13 cellular contexts compared by ENCODE assay signal in the genomic region with DNA sequence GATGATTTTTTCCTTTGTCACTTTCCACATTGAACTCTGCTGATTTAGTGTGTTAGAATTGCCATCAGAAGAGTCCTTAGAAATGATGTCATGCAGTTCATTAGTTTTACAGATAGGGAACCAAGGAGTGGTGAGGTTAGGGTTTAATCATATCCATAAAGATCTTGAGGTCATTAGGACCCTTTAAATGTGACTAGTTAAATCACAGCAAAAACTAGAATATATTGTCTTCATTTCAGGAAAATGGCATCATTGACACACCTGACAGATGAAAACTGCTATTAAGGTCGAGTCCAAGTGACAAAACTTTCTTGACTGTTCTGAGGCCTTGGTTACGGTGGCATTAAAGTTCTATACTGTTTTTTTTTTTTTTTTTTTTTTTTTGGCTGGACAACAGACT. TPM values are rescaled to one million over a fixed set of nuclear protein-coding genes. Genes with fewer than 3 reads are reported as not detected.
DNase-seq lines count a peak whose midpoint lies in the region; ATAC-seq and TF ChIP-seq lines count a peak whose summit lies in the region.
"Had no signal": no experiment of that assay in that cellular context is flagged by ENCODE, and none has a peak within 500 bp of the region (broad histone marks: within the 10 kb centered on the region; RNA-seq: fewer than 3 reads in every experiment).

No MANE protein-coding gene starts in this region.

- no peaks in the 10 kb centered on the region for H3K9me3 Mint-ChIP-seq in activated T-helper 1 cell treated with anti-CD3 and anti-CD28 coated beads, Interleukin-12 subunit alpha, Interleukin-12 subunit beta, Interleukin-2, Interleukin-4 antibody, amounts not matched to agents 30 ng/mL and 10 ng/mL and 1 ng/mL, durations not matched to agents 14 hours and 24 hours and 36 hours
- no peaks in the 10 kb centered on the region for H3K9me3 Mint-ChIP-seq in naive thymus-derived CD4-positive, alpha-beta T cell

- POLR2A ChIA-PET in naive thymus-derived CD4-positive, alpha-beta T cell (lab: Charles Lee): interaction anchor here (1.0 to 2.3 kb wide), 2 partner anchors 13 to 115 kb away, joined by 3 to 9 read pairs; no protein-coding TSS in a partner anchor

- H3K4me3 Mint-ChIP-seq in activated T-helper 1 cell treated with anti-CD3 and anti-CD28 coated beads, Interleukin-12 subunit alpha, Interleukin-12 subunit beta, Interleukin-2, Interleukin-4 antibody, amounts not matched to agents 30 ng/mL and 10 ng/mL and 1 ng/mL, durations not matched to agents 14 hours and 24 hours and 36 hours: no peak overlapping the region
- peak overlapping the region in 8 of 10 donors; percentile 21 to 74 (median 60) for H3K4me3 Mint-ChIP-seq in naive thymus-derived CD4-positive, alpha-beta T cell

- ATAC-seq in left ventricle myocardium superior: no peak
- ATAC-seq in naive thymus-derived CD4-positive, alpha-beta T cell: no peak
- ATAC-seq in upper lobe of right lung: no peak
- ATAC-seq in GM19395 (IDR thresholded peaks at IDR 0.05; ENCODE audit: unreplicated experiment): no peak
- no peak for ATAC-seq in HG03108 (IDR thresholded peaks at IDR 0.05; ENCODE audit: unreplicated experiment)
- ATAC-seq: lower lobe of right lung had no signal

- H3K27me3 ChIP-seq in left ventricle myocardium inferior (ENCODE audit: low read depth) (no peaks in the 10 kb centered on the region), upper lobe of right lung (no peaks in the 10 kb centered on the region), suprapubic skin (no peaks in the 10 kb centered on the region)
- H3K27me3 ChIP-seq in naive thymus-derived CD4-positive, alpha-beta T cell (ENCODE audit: control insufficient read depth in 2 of 2, insufficient read depth in 2 of 2, low read length in 2 of 2): no peaks in the 10 kb centered on the region
- H3K27me3 ChIP-seq: BLaER1 had no signal

- no peak overlapping the region for H3K4me3 ChIP-seq in left ventricle myocardium inferior
- H3K4me3 ChIP-seq in naive thymus-derived CD4-positive, alpha-beta T cell (ENCODE audit: low read length): no peak overlapping the region
- no peak overlapping the region for H3K4me3 ChIP-seq in upper lobe of right lung
- H3K4me3 ChIP-seq in suprapubic skin: no peak overlapping the region
- H3K4me3 ChIP-seq: BLaER1, lower lobe of right lung had no signal

- 91% methylated on average over 2 of the region's 2 CpGs for WGBS in suprapubic skin

- TF ChIP-seq CTCF in left ventricle myocardium inferior (IDR thresholded peaks at IDR 0.05; ENCODE audit: borderline replicate concordance) (no peak), upper lobe of right lung (IDR thresholded peaks at IDR 0.05) (no peak), suprapubic skin (IDR thresholded peaks at IDR 0.05) (no peak)

- H3K36me3 ChIP-seq in left ventricle myocardium inferior (no peaks in the 10 kb centered on the region), upper lobe of right lung (no peaks in the 10 kb centered on the region), suprapubic skin (no peaks in the 10 kb centered on the region)
- no peaks in the 10 kb centered on the region for H3K36me3 ChIP-seq in naive thymus-derived CD4-positive, alpha-beta T cell (ENCODE audit: control insufficient read depth in 2 of 3, insufficient read depth in 3 of 3, low read length in 3 of 3)
- H3K36me3 ChIP-seq: lower lobe of right lung had no signal

- DNase-seq in left ventricle myocardium inferior (no peak), left ventricle myocardium superior (no peak), upper lobe of right lung (no peak), suprapubic skin (ENCODE audit: low spot score in 2 of 2) (no peak)
- DNase-seq in activated T-helper 1 cell treated with anti-CD3 and anti-CD28 coated beads, Interleukin-12 subunit alpha, Interleukin-12 subunit beta, Interleukin-2, Interleukin-4 antibody, amounts not matched to agents 30 ng/mL and 10 ng/mL and 1 ng/mL, durations not matched to agents 14 hours and 24 hours and 36 hours (ENCODE audit: low spot score): no peak
- DNase-seq in naive thymus-derived CD4-positive, alpha-beta T cell: no peak
- DNase-seq: lower lobe of right lung, MV-4-11, NCI-H226 had no signal

- CTCF ChIA-PET in naive thymus-derived CD4-positive, alpha-beta T cell (lab: Charles Lee): interaction anchor here (2.9 kb wide), 1 partner anchor 136 kb away, joined by 7 read pairs; no protein-coding TSS in a partner anchor

- TF ChIP-seq POLR2A in suprapubic skin (IDR thresholded peaks at IDR 0.05): no peak

- peaks cover 26% of the 10 kb centered on the region for H3K36me3 Mint-ChIP-seq in activated T-helper 1 cell treated with anti-CD3 and anti-CD28 coated beads, Interleukin-12 subunit alpha, Interleukin-12 subunit beta, Interleukin-2, Interleukin-4 antibody, amounts not matched to agents 30 ng/mL and 10 ng/mL and 1 ng/mL, durations not matched to agents 14 hours and 24 hours and 36 hours (ENCODE audit: low read depth)
- peaks cover 0 to 32% (median 16%) of the 10 kb centered on the region in 5 donors for H3K36me3 Mint-ChIP-seq in naive thymus-derived CD4-positive, alpha-beta T cell

- TF ChIP-seq EP300 in suprapubic skin (IDR thresholded peaks at IDR 0.05): no peak

- intact Hi-C loops in left ventricle myocardium inferior (cut with micrococcal nuclease) (no loop called here), left ventricle myocardium superior (cut with micrococcal nuclease) (no loop called here), upper lobe of right lung (cut with DNase I) (no loop called here)
- intact Hi-C loops in activated T-helper 1 cell treated with anti-CD3 and anti-CD28 coated beads, Interleukin-12 subunit alpha, Interleukin-12 subunit beta, Interleukin-2, Interleukin-4 antibody, amounts not matched to agents 30 ng/mL and 10 ng/mL and 1 ng/mL, durations not matched to agents 14 hours and 24 hours and 36 hours (cut with micrococcal nuclease): loop anchor here (2.0 kb wide), 1 partner anchor 16 kb away; no protein-coding TSS in a partner anchor
- intact Hi-C loops in naive thymus-derived CD4-positive, alpha-beta T cell (cut with micrococcal nuclease): loop anchor here in 1 of 2 donors (1.0 to 2.0 kb wide), 3 partner anchors 9 to 16 kb away; no protein-coding TSS in a partner anchor

- no peaks in the 10 kb centered on the region for H3K27me3 Mint-ChIP-seq in activated T-helper 1 cell treated with anti-CD3 and anti-CD28 coated beads, Interleukin-12 subunit alpha, Interleukin-12 subunit beta, Interleukin-2, Interleukin-4 antibody, amounts not matched to agents 30 ng/mL and 10 ng/mL and 1 ng/mL, durations not matched to agents 14 hours and 24 hours and 36 hours (ENCODE audit: insufficient read depth)
- no peaks in the 10 kb centered on the region for H3K27me3 Mint-ChIP-seq in naive thymus-derived CD4-positive, alpha-beta T cell

- H3K27ac ChIP-seq in left ventricle myocardium inferior (replicated peaks): peak overlapping the region; percentile 76
- H3K27ac ChIP-seq in naive thymus-derived CD4-positive, alpha-beta T cell (ENCODE audit: low read depth, low read length): peak overlapping the region; percentile 11
- peak overlapping the region; percentile 34 for H3K27ac ChIP-seq in upper lobe of right lung
- H3K27ac ChIP-seq in suprapubic skin: no peak overlapping the region
- H3K27ac ChIP-seq: lower lobe of right lung, RWPE1 had no signal

- peaks cover 83% of the 10 kb centered on the region for H3K4me1 Mint-ChIP-seq in activated T-helper 1 cell treated with anti-CD3 and anti-CD28 coated beads, Interleukin-12 subunit alpha, Interleukin-12 subunit beta, Interleukin-2, Interleukin-4 antibody, amounts not matched to agents 30 ng/mL and 10 ng/mL and 1 ng/mL, durations not matched to agents 14 hours and 24 hours and 36 hours (ENCODE audit: low read depth)
- H3K4me1 Mint-ChIP-seq in naive thymus-derived CD4-positive, alpha-beta T cell: peaks cover 61 to 96% (median 93%) of the 10 kb centered on the region in 7 donors

- H3K9me3 ChIP-seq in left ventricle myocardium inferior (replicated peaks): no peaks in the 10 kb centered on the region
- no peaks in the 10 kb centered on the region for H3K9me3 ChIP-seq in naive thymus-derived CD4-positive, alpha-beta T cell (ENCODE audit: control insufficient read depth in 2 of 3, low read length in 3 of 3)
- H3K9me3 ChIP-seq in upper lobe of right lung: no peaks in the 10 kb centered on the region
- H3K9me3 ChIP-seq in suprapubic skin: no peaks in the 10 kb centered on the region
- H3K9me3 ChIP-seq: BLaER1, lower lobe of right lung had no signal

- H3K27ac Mint-ChIP-seq in activated T-helper 1 cell treated with anti-CD3 and anti-CD28 coated beads, Interleukin-12 subunit alpha, Interleukin-12 subunit beta, Interleukin-2, Interleukin-4 antibody, amounts not matched to agents 30 ng/mL and 10 ng/mL and 1 ng/mL, durations not matched to agents 14 hours and 24 hours and 36 hours: peak overlapping the region; percentile 2
- H3K27ac Mint-ChIP-seq in naive thymus-derived CD4-positive, alpha-beta T cell: peak overlapping the region in 8 of 9 donors; percentile 25 to 84 (median 68)

- peaks cover 100% of the 10 kb centered on the region for H3K4me1 ChIP-seq in left ventricle myocardium inferior
- H3K4me1 ChIP-seq in naive thymus-derived CD4-positive, alpha-beta T cell (ENCODE audit: control insufficient read depth in 2 of 2, insufficient read depth in 2 of 2, low read length in 2 of 2): peaks cover 58 to 64% of the 10 kb centered on the region in 2 donors
- H3K4me1 ChIP-seq in upper lobe of right lung: peaks cover 92% of the 10 kb centered on the region
- H3K4me1 ChIP-seq in suprapubic skin: peaks cover 91% of the 10 kb centered on the region

RNA-seq across cellular contexts. Expression of a gene that starts 50.5 kb away (rescaled TPM):
- total RNA-seq in left ventricle myocardium inferior (172 TPM), left ventricle myocardium superior (172 TPM), upper lobe of right lung (229 TPM), suprapubic skin (100 to 1,000 TPM; 258 to 478 (median 320) TPM)
- total RNA-seq in activated T-helper 1 cell treated with anti-CD3 and anti-CD28 coated beads, Interleukin-12 subunit alpha, Interleukin-12 subunit beta, Interleukin-2, Interleukin-4 antibody, amounts not matched to agents 30 ng/mL and 10 ng/mL and 1 ng/mL, durations not matched to agents 14 hours and 24 hours and 36 hours: 295 and 308 TPM in 2 replicates
- total RNA-seq in naive thymus-derived CD4-positive, alpha-beta T cell: 100 to 1,000 TPM; 459 to 675 (median 508) TPM
- 100 to 1,000 TPM; 371 to 389 TPM for polyA plus RNA-seq in naive thymus-derived CD4-positive, alpha-beta T cell
